ENCODE assay signal across 17 cellular contexts in the genomic region with DNA sequence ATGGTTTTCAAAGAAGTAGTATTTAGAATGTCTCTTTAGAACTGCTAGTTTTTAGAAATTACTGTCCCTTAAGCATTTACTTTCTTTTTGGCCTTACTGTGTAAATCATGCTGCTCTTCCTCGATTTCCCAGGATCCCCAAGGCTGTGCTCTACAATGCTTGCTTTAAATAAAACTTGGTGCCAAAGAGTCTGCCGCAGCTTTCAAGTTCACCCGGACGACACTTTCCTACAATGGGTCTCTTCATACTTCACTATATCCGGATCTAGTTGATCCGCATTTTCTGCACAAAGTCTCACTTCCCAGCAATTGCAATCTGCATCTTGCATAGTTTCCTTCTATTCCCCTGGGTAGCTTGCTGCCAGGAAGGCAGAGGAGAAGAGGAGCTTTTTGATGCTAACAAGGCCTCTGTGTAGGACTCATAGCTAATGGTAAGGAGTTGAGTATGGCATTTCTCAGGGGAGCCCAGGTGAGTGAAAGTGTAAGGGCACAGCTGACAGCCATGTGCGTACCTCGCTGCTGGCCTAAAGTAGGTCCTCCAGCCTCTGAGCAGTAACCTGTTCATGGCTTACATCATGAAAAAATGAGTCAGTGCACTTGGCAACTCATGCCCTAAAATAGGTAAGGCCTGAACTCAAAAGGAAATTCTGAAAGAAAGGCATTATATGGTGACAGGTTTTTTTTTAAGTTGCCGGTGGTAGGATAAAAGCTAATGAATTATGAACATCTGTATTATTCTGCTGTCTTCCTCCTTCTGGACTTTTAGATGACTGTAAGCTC.
"Had no signal": no experiment of that assay in that cellular context is flagged by ENCODE, and none has a peak within 500 bp of the region (broad histone marks: within the 10 kb centered on the region; RNA-seq: fewer than 3 reads in every experiment).

No MANE protein-coding gene starts in this region.

- H3K4me3 Mint-ChIP-seq: activated CD4-positive, alpha-beta T cell treated with anti-CD3 and anti-CD28 coated beads, Interleukin-2, amount 10 ng/mL, durations not matched to agents 7 days and 5 days; nephron progenitor cell; stimulated activated memory B cell treated with anti-CD40 and anti-IgM and Interleukin-4, amounts not matched to agents 10 μg/mL and 1 μg/mL and 100 μg/mL, for 72 hours; T-helper 2 cell treated with Interferon-gamma antibody and Interleukin-4, amounts not matched to agents 5 μg/mL and 100 μg/mL, for 36 hours had no signal

- ATAC-seq: left ventricle myocardium superior; right lobe of liver; stimulated activated memory B cell treated with anti-CD40 and anti-IgM and Interleukin-4, amounts not matched to agents 10 μg/mL and 1 μg/mL and 100 μg/mL, for 72 hours had no signal

- H3K27ac ChIP-seq: ascending aorta, colonic mucosa, right lobe of liver had no signal

- H3K27ac Mint-ChIP-seq: activated CD4-positive, alpha-beta T cell treated with anti-CD3 and anti-CD28 coated beads, Interleukin-2, amount 10 ng/mL, durations not matched to agents 7 days and 5 days; nephron progenitor cell; progenitor cell of endocrine pancreas; stimulated activated memory B cell treated with anti-CD40 and anti-IgM and Interleukin-4, amounts not matched to agents 10 μg/mL and 1 μg/mL and 100 μg/mL, for 72 hours; T-helper 2 cell treated with Interferon-gamma antibody and Interleukin-4, amounts not matched to agents 5 μg/mL and 100 μg/mL, for 36 hours had no signal

- DNase-seq: activated CD4-positive, alpha-beta T cell treated with anti-CD3 and anti-CD28 coated beads, Interleukin-2, amount 10 ng/mL, durations not matched to agents 7 days and 5 days; activated CD8-positive, alpha-beta memory T cell treated with anti-CD3 and anti-CD28 coated beads for 24 hours; activated naive CD4-positive, alpha-beta T cell treated with Interleukin-2 at 50 U/mL for 16 hours; caudate nucleus; colonic mucosa; foreskin fibroblast; islet precursor cell; left ventricle myocardium superior; nephron progenitor cell; occipital lobe; right lobe of liver; stimulated activated CD4-positive, alpha-beta T cell treated with anti-CD3 and anti-CD28 coated beads, Interleukin-12 subunit alpha, Interleukin-12 subunit beta, amount 100 ng/mL, for 4 hours; stimulated activated CD4-positive, alpha-beta T cell treated with anti-CD3 and anti-CD28 coated beads, Interleukin-2, amount 100 ng/mL, for 24 hours had no signal

- H3K9me3 ChIP-seq: ascending aorta, colonic mucosa, right lobe of liver had no signal

- H3K4me3 ChIP-seq: ascending aorta, colonic mucosa, right lobe of liver had no signal

- H3K4me1 ChIP-seq: ascending aorta, colonic mucosa had no signal

- H3K4me1 Mint-ChIP-seq: activated CD4-positive, alpha-beta T cell treated with anti-CD3 and anti-CD28 coated beads, Interleukin-2, amount 10 ng/mL, durations not matched to agents 7 days and 5 days; stimulated activated memory B cell treated with anti-CD40 and anti-IgM and Interleukin-4, amounts not matched to agents 10 μg/mL and 1 μg/mL and 100 μg/mL, for 72 hours had no signal

- H3K27me3 Mint-ChIP-seq: activated CD4-positive, alpha-beta T cell treated with anti-CD3 and anti-CD28 coated beads, Interleukin-2, amount 10 ng/mL, durations not matched to agents 7 days and 5 days; progenitor cell of endocrine pancreas; stimulated activated memory B cell treated with anti-CD40 and anti-IgM and Interleukin-4, amounts not matched to agents 10 μg/mL and 1 μg/mL and 100 μg/mL, for 72 hours had no signal

- H3K36me3 ChIP-seq: ascending aorta, colonic mucosa, right lobe of liver had no signal

- H3K9me3 Mint-ChIP-seq: activated CD4-positive, alpha-beta T cell treated with anti-CD3 and anti-CD28 coated beads, Interleukin-2, amount 10 ng/mL, durations not matched to agents 7 days and 5 days; nephron progenitor cell; stimulated activated memory B cell treated with anti-CD40 and anti-IgM and Interleukin-4, amounts not matched to agents 10 μg/mL and 1 μg/mL and 100 μg/mL, for 72 hours; T-helper 2 cell treated with Interferon-gamma antibody and Interleukin-4, amounts not matched to agents 5 μg/mL and 100 μg/mL, for 36 hours had no signal

- H3K36me3 Mint-ChIP-seq: stimulated activated memory B cell treated with anti-CD40 and anti-IgM and Interleukin-4, amounts not matched to agents 10 μg/mL and 1 μg/mL and 100 μg/mL, for 72 hours had no signal

- H3K27me3 ChIP-seq: ascending aorta, colonic mucosa, right lobe of liver had no signal
